ENCODE assay signal across 8 cellular contexts in genomic region chrX:650801-651200, GRCh38. TPM values are rescaled to one million over a fixed set of nuclear protein-coding genes. Genes with fewer than 3 reads are reported as not detected.
"Had no signal": no experiment of that assay in that cellular context is flagged by ENCODE, and none has a peak within 500 bp of the region (broad histone marks: within the 10 kb centered on the region; RNA-seq: fewer than 3 reads in every experiment).

No MANE protein-coding gene starts in this region.

- DNase-seq: H9, HCEC 1CT, KBM-7 had no signal

- H3K36me3 Mint-ChIP-seq: IgD-negative memory B cell had no signal

- H3K9me3 Mint-ChIP-seq: H9, IgD-negative memory B cell had no signal

- H3K4me1 Mint-ChIP-seq: GM23338, IgD-negative memory B cell had no signal

- ATAC-seq: GM23338, HepG2 had no signal

- H3K27ac ChIP-seq: HL-60 had no signal

- H3K27ac Mint-ChIP-seq: GM23338, H9, IgD-negative memory B cell had no signal

- H3K4me3 Mint-ChIP-seq: GM23338, H9, IgD-negative memory B cell had no signal

- H3K27me3 Mint-ChIP-seq: IgD-negative memory B cell had no signal

- H3K4me3 ChIP-seq: GM23338 had no signal

RNA-seq across cellular contexts. Expression of gene SHOX, which starts 20.2 kb away (rescaled TPM):
- total RNA-seq: GM23338, HepG2, HT1080 had no signal
- polyA plus RNA-seq: GM23338, HepG2, IgD-negative memory B cell had no signal
